Comparison of ENCODE assay signal across 8 cellular contexts in the genomic region with DNA sequence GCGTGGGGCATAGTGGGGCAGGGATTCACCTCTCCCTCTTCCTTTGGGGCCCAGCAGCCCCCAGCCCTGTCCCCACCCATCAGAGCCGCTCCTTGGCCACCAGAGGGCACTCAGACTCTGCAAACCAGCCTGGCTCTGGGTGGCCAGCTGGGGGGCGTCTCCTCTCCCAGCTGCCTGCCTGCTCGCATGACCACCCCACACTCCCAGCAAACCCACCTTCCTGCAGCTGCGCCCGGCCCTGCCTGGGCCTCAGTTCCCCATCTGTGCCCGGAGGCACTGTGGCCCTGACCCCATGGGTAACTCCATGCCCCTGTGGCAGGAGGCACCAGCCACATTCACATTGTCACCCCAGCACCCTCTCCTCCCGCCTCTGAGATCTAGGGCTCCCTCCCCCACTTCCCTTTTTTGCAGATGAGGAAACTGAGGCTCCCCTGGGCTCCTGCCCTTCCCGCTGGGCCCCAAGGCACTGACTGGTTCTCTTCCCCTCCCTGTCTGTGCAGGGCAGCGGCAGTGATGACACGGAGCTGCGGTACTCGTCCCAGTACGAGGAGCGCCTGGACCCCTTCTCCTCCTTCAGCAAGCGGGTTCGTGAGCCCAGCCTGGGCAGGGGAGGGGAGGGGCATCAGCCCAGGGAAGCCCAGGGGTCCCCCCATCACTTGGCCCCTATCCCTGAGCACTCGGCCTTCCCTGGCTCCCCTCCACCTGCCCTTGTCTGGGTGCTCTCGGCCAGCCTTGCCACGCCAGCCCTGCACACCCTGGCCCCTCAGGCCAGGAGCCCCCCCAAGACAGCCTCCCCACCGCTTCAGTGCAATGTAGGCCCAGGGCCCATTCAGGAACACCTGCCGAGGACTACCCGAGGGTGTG. TPM values are rescaled to one million over a fixed set of nuclear protein-coding genes. Genes with fewer than 3 reads are reported as not detected.
DNase-seq lines count a peak whose midpoint lies in the region; ATAC-seq and TF ChIP-seq lines count a peak whose summit lies in the region.

No MANE protein-coding gene starts in this region.

- intact Hi-C loops in testis (cut with DNase I; ENCODE audit: low total_unique reads) = loop anchor here (5.0 kb wide), 1 partner anchor 113 kb away; no protein-coding TSS in a partner anchor

- no peaks in the 10 kb centered on the region for H3K9me3 ChIP-seq in testis

- no peak overlapping the region for H3K27ac ChIP-seq in testis

- TF ChIP-seq CTCF in testis (IDR thresholded peaks at IDR 0.05) = peak; percentile 49 to 67 (median 65)

- ATAC-seq in HG02610 (IDR thresholded peaks at IDR 0.05; ENCODE audit: unreplicated experiment) = peak; percentile 66

- no peaks in the 10 kb centered on the region for H3K4me1 ChIP-seq in testis

- H3K27me3 ChIP-seq in testis = no peaks in the 10 kb centered on the region

- no peaks in the 10 kb centered on the region for H3K36me3 ChIP-seq in testis (ENCODE audit: low read depth, missing control alignments)

- no peak for TF ChIP-seq POLR2A in testis (IDR thresholded peaks at IDR 0.05)

- peak; percentile 72 for DNase-seq in NCI-H1436 (lab: John Stamatoyannopoulos, UW)
- DNase-seq in NCI-H1436 treated with DMSO at 0.1 percent for 48 hours (lab: John Stamatoyannopoulos, UW) = no peak
- DNase-seq in NCI-H2227 treated with DMSO at 0.1 percent for 48 hours (lab: John Stamatoyannopoulos, UW) = peak; percentile 75
- peak; percentile 44 to 48 for DNase-seq in activated CD4-positive, alpha-beta T cell treated with anti-CD3 and anti-CD28 coated beads, Interleukin-2, amount 50 U/mL, for 4 hours
- DNase-seq in ecto neural progenitor cell (ENCODE audit: low spot score) = peak; percentile 85
- peak; percentile 42 for DNase-seq in midbrain (lab: John Stamatoyannopoulos, UW)
- DNase-seq in testis = no peak

- no peak overlapping the region for H3K4me3 ChIP-seq in testis

- 63 to 67% methylated on average over 8 to 23 of the region's 23 CpGs for WGBS in testis, 2 donors

RNA-seq across cellular contexts. Expression of a gene that starts 6.9 kb away (rescaled TPM):
- total RNA-seq in testis = 10 to 100 TPM; 22.8 to 26.6 TPM
- 4.6 TPM for polyA plus RNA-seq in testis (ENCODE audit: insufficient read depth, low read depth, low replicate concordance)

Comparison
In these comparisons a context has a peak if more than half of its experiments do, and no peak if none do; other contexts are left out.
1. DNase-seq: peak in NCI-H1436 (single experiment), NCI-H2227 treated with DMSO at 0.1 percent for 48 hours (single experiment), activated CD4-positive, alpha-beta T cell treated with anti-CD3 and anti-CD28 coated beads, Interleukin-2, amount 50 U/mL, for 4 hours (2 of 2), ecto neural progenitor cell (single experiment) and midbrain (single experiment); none in NCI-H1436 treated with DMSO at 0.1 percent for 48 hours (single experiment) and testis (single experiment).